ENCODE assay signal across 8 cellular contexts in genomic region chr5:61933787-61934626, GRCh38.
A peak's percentile ranks its signal among the peaks of the same experiment; 100 is the strongest.
DNase-seq lines count a peak whose midpoint lies in the region; ATAC-seq, FAIRE-seq and TF ChIP-seq lines count a peak whose summit lies in the region.

No MANE protein-coding gene starts in this region.

- no peak overlapping the region for H3K4me3 ChIP-seq in fibroblast of villous mesenchyme (ENCODE audit: low read depth, low read length)

- no peak for TF ChIP-seq POLR2A in GM12892 (IDR thresholded peaks at IDR 0.05; ENCODE audit: low read depth, low read length)

- no peak for FAIRE-seq in GM12892 (lab: Jason Lieb, UNC)

- DNase-seq in CD1c-positive myeloid dendritic cell (ENCODE audit: extremely low spot score) (peak; percentile 40), NCI-H1048 (lab: John Stamatoyannopoulos, UW) (peak; percentile 14), fibroblast of villous mesenchyme (ENCODE audit: low read depth) (peak; percentile 67), pons (ENCODE audit: low spot score) (peak; percentile 85), GM12892 (ENCODE audit: insufficient read length) (no peak)

- ATAC-seq in GM18511 (IDR thresholded peaks at IDR 0.05; ENCODE audit: unreplicated experiment): peak; percentile 64
- ATAC-seq in SK-N-SH treated with all-trans-retinoic acid at 6 μM for 48 hours: peak; percentile 73
- no peak for ATAC-seq in GM21825 (IDR thresholded peaks at IDR 0.05; ENCODE audit: unreplicated experiment)

- TF ChIP-seq CTCF in fibroblast of villous mesenchyme (IDR thresholded peaks at IDR 0.05; ENCODE audit: insufficient read depth, low read depth, low read length): peak; percentile 78

TF ChIP-seq in SK-N-SH treated with all-trans-retinoic acid at 6 μM for 48 hours, 23 proteins besides CTCF, POLR2A, EP300 and RAD21:
- TF ChIP-seq ZNF565 (CRISPR knock-in tag; conservative IDR thresholded peaks at IDR 0.05; ENCODE audit: low read depth): no peak
